In the genomic region with DNA sequence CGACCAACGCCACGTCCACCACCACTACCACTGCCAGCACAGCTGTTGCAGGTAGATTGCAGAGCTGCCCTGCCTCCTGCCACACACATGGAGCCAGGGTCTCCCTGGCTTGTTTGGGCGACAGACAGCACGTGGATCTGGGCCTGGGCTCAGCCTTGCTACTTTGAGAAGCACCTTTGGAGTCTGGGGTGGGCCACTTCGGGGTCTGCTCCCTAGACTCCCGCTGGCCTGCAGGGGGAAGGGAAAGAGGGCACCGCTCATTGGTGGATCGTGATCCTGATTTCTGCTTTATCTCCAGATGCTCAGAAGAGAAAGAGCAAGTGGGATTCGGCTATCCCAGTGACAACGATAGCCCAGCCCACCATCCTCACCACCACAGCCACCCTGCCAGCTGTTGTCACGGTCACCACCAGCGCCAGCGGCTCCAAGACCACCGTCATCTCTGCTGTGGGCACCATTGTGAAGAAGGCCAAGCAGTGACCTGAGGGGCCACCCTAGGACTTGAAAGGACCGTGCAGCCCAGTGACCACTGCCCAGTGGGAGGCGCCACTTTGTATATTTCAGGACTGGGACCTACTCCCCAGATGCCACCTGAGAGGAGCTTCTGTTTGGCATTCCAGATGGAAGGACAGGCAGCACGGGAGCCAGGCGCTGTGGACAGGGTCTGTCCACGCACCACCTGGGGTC, we compare ENCODE assay signal across 17 cellular contexts. TPM values are rescaled to one million over a fixed set of nuclear protein-coding genes. Genes with fewer than 3 reads are reported as not detected.
A peak's percentile ranks its signal among the peaks of the same experiment; 100 is the strongest.
DNase-seq lines count a peak whose midpoint lies in the region; ATAC-seq and TF ChIP-seq lines count a peak whose summit lies in the region.
"Had no signal": no experiment of that assay in that cellular context is flagged by ENCODE, and none has a peak within 500 bp of the region (broad histone marks: within the 10 kb centered on the region; RNA-seq: fewer than 3 reads in every experiment).

No MANE protein-coding gene starts in this region.

- TF ChIP-seq CTCF in chondrocyte (IDR thresholded peaks at IDR 0.05) = peak; percentile 12

- H3K36me3 ChIP-seq in aorta (ENCODE audit: control insufficient read depth in 1 of 2, insufficient read depth in 2 of 2, low read length in 1 of 2) = peaks cover 12 to 13% of the 10 kb centered on the region in 2 donors

- peaks cover 22% of the 10 kb centered on the region for H3K4me1 Mint-ChIP-seq in chondrocyte (ENCODE audit: low read depth)
- H3K4me1 Mint-ChIP-seq: T-cell had no signal

- ATAC-seq in Right ventricle myocardium inferior = no peak
- ATAC-seq in left cardiac atrium = no peak
- ATAC-seq in aorta (ENCODE audit: low FRiP score) = peak; percentile 27
- ATAC-seq: T-cell had no signal

- H3K27me3 Mint-ChIP-seq in chondrocyte (ENCODE audit: low read depth) = no peaks in the 10 kb centered on the region
- H3K27me3 Mint-ChIP-seq: T-cell had no signal

- WGBS in aorta, 2 donors = 88% methylated on average over 20 of the region's 20 CpGs

- no peak overlapping the region for H3K4me3 Mint-ChIP-seq in chondrocyte (ENCODE audit: unreplicated experiment)
- H3K4me3 Mint-ChIP-seq: naive thymus-derived CD4-positive, alpha-beta T cell; T-cell had no signal

- H3K9me3 Mint-ChIP-seq in chondrocyte (ENCODE audit: low read depth) = no peaks in the 10 kb centered on the region
- H3K9me3 Mint-ChIP-seq: naive thymus-derived CD4-positive, alpha-beta T cell; T-cell had no signal

- peaks cover 43% of the 10 kb centered on the region for H3K36me3 Mint-ChIP-seq in chondrocyte (ENCODE audit: low read depth)

- no peak overlapping the region for H3K4me3 ChIP-seq in aorta (ENCODE audit: low read length in 2 of 2)
- H3K4me3 ChIP-seq: coronary artery had no signal

- H3K27ac ChIP-seq in layer of hippocampus (ENCODE audit: low read depth, low read length) = peak overlapping the region; percentile 43
- no peak overlapping the region for H3K27ac ChIP-seq in aorta (ENCODE audit: low read depth in 1 of 2, low read length in 2 of 2)

- no peaks in the 10 kb centered on the region for H3K4me1 ChIP-seq in aorta (ENCODE audit: control insufficient read depth in 1 of 2, insufficient read depth in 2 of 2, low read length in 2 of 2)

- intact Hi-C loops in Right ventricle myocardium inferior (cut with DNase I) = no loop called here
- intact Hi-C loops in left cardiac atrium (cut with DNase I) = no loop called here
- intact Hi-C loops in aorta (cut with DNase I) = no loop called here

- no peaks in the 10 kb centered on the region for H3K9me3 ChIP-seq in aorta (ENCODE audit: control insufficient read depth, low read length)

- DNase-seq in Right ventricle myocardium inferior (ENCODE audit: missing footprints) (peak; percentile 49), left cardiac atrium (no peak), chondrocyte (ENCODE audit: low spot score) (no peak), aorta (no peak), inferior parietal cortex (ENCODE audit: extremely low spot score) (no peak), SIG-M5 treated with dmso at 0.1 percent for 504 hours (lab: John Stamatoyannopoulos, UW; ENCODE audit: unreplicated experiment) (no peak), SW480 (ENCODE audit: low spot score) (no peak)
- DNase-seq: activated CD4-positive, alpha-beta T cell treated with anti-CD3 and anti-CD28 coated beads, Interleukin-2, amount 50 U/mL, for 4 hours; activated naive CD4-positive, alpha-beta T cell; naive thymus-derived CD4-positive, alpha-beta T cell; NCI-H1105 treated with DMSO at 0.1 percent for 48 hours; NCI-H748 treated with DMSO at 0.1 percent for 48 hours; stimulated activated CD4-positive, alpha-beta T cell treated with anti-CD3 and anti-CD28 coated beads, Interleukin-4, amount 100 ng/mL, for 4 hours; T-cell had no signal

- H3K27me3 ChIP-seq in layer of hippocampus (ENCODE audit: control insufficient read depth, insufficient read depth, low read length) (no peaks in the 10 kb centered on the region), aorta (ENCODE audit: control insufficient read depth in 1 of 2, insufficient read depth in 2 of 2, low read length in 1 of 2) (no peaks in the 10 kb centered on the region)

- H3K27ac Mint-ChIP-seq in chondrocyte (ENCODE audit: unreplicated experiment) = no peak overlapping the region
- H3K27ac Mint-ChIP-seq: T-cell had no signal

RNA-seq across cellular contexts. Expression of gene ITGB4, which starts 15.1 kb away (rescaled TPM):
- 7.5 TPM for total RNA-seq in Right ventricle myocardium inferior
- total RNA-seq in left cardiac atrium = 10 to 100 TPM; 18.9 to 26.9 TPM
- 5.2 to 52.3 TPM (median 5.6 TPM) in 3 replicates for total RNA-seq in chondrocyte
- 10 to 100 TPM; 40.3 to 69.5 TPM for total RNA-seq in aorta
- polyA plus RNA-seq in aorta = 10 to 100 TPM in 1 of 2 donors, 1 to 10 TPM in 1; 7.5 to 13.9 TPM
- total RNA-seq: G401 had no signal

RNA-seq across cellular contexts. Expression of gene SAP30BP, which starts 39.0 kb away (rescaled TPM):
- 47.4 TPM for total RNA-seq in Right ventricle myocardium inferior
- 10 to 100 TPM; 47.2 to 59.6 TPM for total RNA-seq in left cardiac atrium
- total RNA-seq in chondrocyte = 59.9 to 91.8 TPM (median 67.5 TPM) in 3 replicates
- total RNA-seq in aorta = 10 to 100 TPM; 72.6 to 78.6 TPM
- 100 to 1,000 TPM in 1 of 2 donors, 10 to 100 TPM in 1; 43.3 to 127 TPM for polyA plus RNA-seq in aorta

RNA-seq across cellular contexts. Expression of gene RECQL5, which starts 39.2 kb away (rescaled TPM):
- total RNA-seq in Right ventricle myocardium inferior (15.9 TPM), left cardiac atrium (10 to 100 TPM; 11.3 to 15.5 TPM), chondrocyte (20.4 to 30.4 TPM (median 21.1 TPM) in 3 replicates), aorta (10 to 100 TPM; 11.4 to 26.1 TPM)
- 10 to 100 TPM in 1 of 2 donors, 1 to 10 TPM in 1; 3.3 to 40.6 TPM for polyA plus RNA-seq in aorta

RNA-seq across cellular contexts. Expression of gene GALK1, which starts 58.8 kb away (rescaled TPM):
- total RNA-seq in Right ventricle myocardium inferior (23.8 TPM), left cardiac atrium (10 to 100 TPM; 22.0 to 22.9 TPM), chondrocyte (27.8 to 34.7 TPM (median 30.0 TPM) in 3 replicates), aorta (10 to 100 TPM; 16.8 to 27.1 TPM)
- 10 to 100 TPM; 16.9 to 44.8 TPM for polyA plus RNA-seq in aorta
